In the genomic region with DNA sequence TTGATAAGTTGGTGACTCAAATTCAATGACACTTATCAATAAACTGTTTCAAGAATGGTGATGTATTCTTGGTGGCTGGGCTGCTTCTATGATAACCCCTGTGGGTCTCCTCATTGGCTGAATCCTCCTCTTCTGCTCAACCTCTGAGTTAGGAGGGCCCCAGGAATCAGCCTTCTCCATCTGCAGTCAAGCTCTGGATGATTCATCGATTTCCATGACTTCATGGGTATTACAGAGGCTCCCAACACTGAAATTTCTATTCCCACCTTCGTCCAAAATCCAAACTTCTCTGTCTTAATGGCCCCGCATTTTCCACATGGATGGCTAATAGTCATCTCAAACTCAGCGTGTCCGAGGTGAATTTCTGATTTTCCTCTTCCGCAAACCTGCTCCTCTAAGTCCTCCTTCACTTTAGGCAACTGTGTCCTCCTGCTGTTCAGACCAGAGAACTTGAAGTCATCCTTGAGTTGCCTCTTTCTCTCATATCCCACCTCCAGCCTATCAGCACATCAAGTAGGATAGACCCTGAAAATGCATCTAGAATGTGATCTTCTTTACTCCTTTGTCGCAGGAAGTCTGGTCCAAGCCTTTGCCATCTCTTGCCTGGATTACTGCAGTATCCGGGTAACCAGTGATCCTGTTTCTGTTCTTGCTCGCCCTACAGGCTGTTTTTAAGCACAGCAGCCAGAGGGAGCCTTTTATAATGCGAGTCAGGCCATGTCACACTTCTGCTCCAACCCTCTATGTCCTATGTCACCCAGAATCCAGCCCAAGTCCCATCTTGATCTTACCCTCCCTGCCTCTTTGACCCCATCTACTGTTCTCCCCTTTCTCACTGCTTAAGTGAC, we compare ENCODE assay signal across 8 cellular contexts. TPM values are rescaled to one million over a fixed set of nuclear protein-coding genes. Genes with fewer than 3 reads are reported as not detected.
DNase-seq lines count a peak whose midpoint lies in the region; ATAC-seq and TF ChIP-seq lines count a peak whose summit lies in the region.
"Had no signal": no experiment of that assay in that cellular context is flagged by ENCODE, and none has a peak within 500 bp of the region (broad histone marks: within the 10 kb centered on the region; RNA-seq: fewer than 3 reads in every experiment).

No MANE protein-coding gene starts in this region.

- DNase-seq in DMS53 treated with DMSO at 0.1 percent for 48 hours (lab: John Stamatoyannopoulos, UW; ENCODE audit: unreplicated experiment) (peak; percentile 52), NCI-H69 (lab: John Stamatoyannopoulos, UW) (peak; percentile 40), sigmoid colon (no peak)
- peak in 2 of 3 experiments; percentile 26 to 27 for DNase-seq in effector memory CD8-positive, alpha-beta T cell
- no peak for DNase-seq in stimulated activated naive CD8-positive, alpha-beta T cell treated with anti-CD3 and anti-CD28 coated beads, Interleukin-15, Interleukin-2, amounts not matched to agents 100 U/mL and 50 U/mL, for 24 hours
- no peak for DNase-seq in activated CD4-positive, CD25-positive, alpha-beta regulatory T cell treated with anti-CD3 and anti-CD28 coated beads, Interleukin-2, amount 50 U/mL, for 72 hours

- H3K9me3 ChIP-seq in sigmoid colon, result no peaks in the 10 kb centered on the region

- TF ChIP-seq EP300 in sigmoid colon (IDR thresholded peaks at IDR 0.05), result no peak

- no peak overlapping the region for H3K4me3 ChIP-seq in sigmoid colon

- H3K9me3 Mint-ChIP-seq in effector memory CD8-positive, alpha-beta T cell, result peaks cover 0 to 7% of the 10 kb centered on the region in 2 donors

- no peak for TF ChIP-seq POLR2A in sigmoid colon (IDR thresholded peaks at IDR 0.05)

- WGBS in sigmoid colon, 2 donors, result 75 to 87% methylated on average over 10 of the region's 10 CpGs

- H3K36me3 Mint-ChIP-seq in effector memory CD8-positive, alpha-beta T cell (ENCODE audit: insufficient read depth), result peaks cover 15% of the 10 kb centered on the region

- no peaks in the 10 kb centered on the region for H3K4me1 ChIP-seq in sigmoid colon

- H3K27me3 ChIP-seq in sigmoid colon, result no peaks in the 10 kb centered on the region

- no peak overlapping the region for H3K27ac ChIP-seq in sigmoid colon

- no peaks in the 10 kb centered on the region for H3K27me3 Mint-ChIP-seq in effector memory CD8-positive, alpha-beta T cell

- peak in 1 of 4 experiments; percentile 6 for TF ChIP-seq CTCF in sigmoid colon (IDR thresholded peaks at IDR 0.05)

- no peaks in the 10 kb centered on the region for H3K36me3 ChIP-seq in sigmoid colon

- H3K27ac Mint-ChIP-seq in effector memory CD8-positive, alpha-beta T cell, result no peak overlapping the region
- H3K27ac Mint-ChIP-seq: T-helper 1 cell treated with Interleukin-12 subunit alpha and Interleukin-12 subunit beta and Interleukin-4 antibody, amounts not matched to agents 30 μg/mL and 1 μg/mL, for 36 hours had no signal

- peak; percentile 66 for ATAC-seq in GM21526 (IDR thresholded peaks at IDR 0.05; ENCODE audit: low FRiP score, unreplicated experiment)
- no peak for ATAC-seq in effector memory CD8-positive, alpha-beta T cell (replicated peaks)
- ATAC-seq in stimulated activated naive CD8-positive, alpha-beta T cell treated with anti-CD3 and anti-CD28 coated beads, Interleukin-15, Interleukin-2, amounts not matched to agents 100 U/mL and 50 U/mL, for 24 hours, result peak; percentile 48

- intact Hi-C loops in sigmoid colon (cut with DNase I), result no loop called here

- no peak overlapping the region for H3K4me3 Mint-ChIP-seq in effector memory CD8-positive, alpha-beta T cell
- H3K4me3 Mint-ChIP-seq: T-helper 1 cell treated with Interleukin-12 subunit alpha and Interleukin-12 subunit beta and Interleukin-4 antibody, amounts not matched to agents 30 μg/mL and 1 μg/mL, for 36 hours had no signal

- peaks cover 23 to 32% of the 10 kb centered on the region in 2 donors for H3K4me1 Mint-ChIP-seq in effector memory CD8-positive, alpha-beta T cell (ENCODE audit: low read depth in 2 of 2)

RNA-seq across cellular contexts. Expression of a gene that starts 41.4 kb away (rescaled TPM):
- total RNA-seq in sigmoid colon, result 1 to 10 TPM; 2.1 to 4.7 (median 3.9) TPM
- 10 to 100 TPM in 1 of 3 donors, 1 to 10 TPM in 2; 1.4 to 65.8 (median 1.8) TPM for polyA plus RNA-seq in sigmoid colon

Comparison
In these comparisons a context has a peak if more than half of its experiments do, and no peak if none do; other contexts are left out.
1. DNase-seq: peak in DMS53 treated with DMSO at 0.1 percent for 48 hours (single experiment), NCI-H69 (single experiment) and effector memory CD8-positive, alpha-beta T cell (2 of 3); none in stimulated activated naive CD8-positive, alpha-beta T cell treated with anti-CD3 and anti-CD28 coated beads, Interleukin-15, Interleukin-2, amounts not matched to agents 100 U/mL and 50 U/mL, for 24 hours (single experiment), activated CD4-positive, CD25-positive, alpha-beta regulatory T cell treated with anti-CD3 and anti-CD28 coated beads, Interleukin-2, amount 50 U/mL, for 72 hours (single experiment) and sigmoid colon (single experiment).